Comparison of ENCODE assay signal across 21 cellular contexts in the genomic region with DNA sequence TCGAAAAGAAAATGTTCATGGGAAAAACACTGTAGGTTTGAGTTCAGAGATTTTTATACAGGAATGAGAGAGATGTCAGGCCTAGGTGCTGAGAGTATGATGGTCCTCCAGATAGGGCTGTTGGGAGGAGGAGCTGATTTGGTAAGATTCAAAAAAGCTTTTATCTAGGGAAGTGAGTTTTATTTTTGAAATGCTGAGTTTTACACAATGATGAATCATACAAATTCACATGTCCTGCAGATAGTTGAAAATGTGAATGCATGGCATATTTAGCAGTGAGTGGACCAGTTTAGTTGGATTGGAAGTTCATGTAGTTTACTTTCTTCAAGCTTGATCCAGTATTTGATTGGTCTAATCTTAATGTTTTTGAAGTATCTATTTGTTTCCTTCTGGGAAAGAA.
DNase-seq lines count a peak whose midpoint lies in the region; ATAC-seq, FAIRE-seq and TF ChIP-seq lines count a peak whose summit lies in the region.
"Had no signal": no experiment of that assay in that cellular context is flagged by ENCODE, and none has a peak within 500 bp of the region (broad histone marks: within the 10 kb centered on the region; RNA-seq: fewer than 3 reads in every experiment).

No MANE protein-coding gene starts in this region.

- DNase-seq in AG08395 (ENCODE audit: low spot score) (peak; percentile 62), HT1080 (ENCODE audit: low read depth) (peak; percentile 71), brain microvascular endothelial cell (peak; percentile 20), hepatic stellate cell (ENCODE audit: low spot score) (peak; percentile 7), NCI-H748 treated with DMSO at 0.1 percent for 48 hours (lab: John Stamatoyannopoulos, UW) (no peak), pancreas (no peak), NCI-H510A (lab: John Stamatoyannopoulos, UW) (no peak), NCI-H187 treated with DMSO at 0.1 percent for 48 hours (lab: John Stamatoyannopoulos, UW) (no peak)
- DNase-seq: activated CD4-positive, CD25-positive, alpha-beta regulatory T cell treated with anti-CD3 and anti-CD28 coated beads, Interleukin-2, amount 50 U/mL, for 72 hours; activated gamma-delta T cell; amygdala; CD8-positive, alpha-beta memory T cell; cortex of kidney; erythroblast; hippocampal formation; NCI-H1930; NCI-H524 treated with DMSO at 0.1 percent for 48 hours; stimulated activated naive CD8-positive, alpha-beta T cell treated with anti-CD3 and anti-CD28 coated beads, Interleukin-15, Interleukin-2, amounts not matched to agents 100 U/mL and 50 U/mL, for 24 hours; upper lobe of right lung had no signal

- intact Hi-C loops in pancreas (cut with DNase I), result no loop called here

- WGBS in pancreas, 2 donors, result 50 to 70% methylated on average over 1 of the region's 1 CpG

- TF ChIP-seq CTCF in brain microvascular endothelial cell (IDR thresholded peaks at IDR 0.05; ENCODE audit: low read depth, low read length, missing control alignments) (no peak), pancreas (IDR thresholded peaks at IDR 0.05) (no peak)

- no peak overlapping the region for H3K27ac ChIP-seq in brain microvascular endothelial cell
- H3K27ac ChIP-seq in pancreas, result no peak overlapping the region
- H3K27ac ChIP-seq: upper lobe of right lung had no signal

- H3K9me3 ChIP-seq in pancreas, result no peaks in the 10 kb centered on the region
- H3K9me3 ChIP-seq: upper lobe of right lung had no signal

- no peak for ATAC-seq in pancreas
- ATAC-seq: natural killer cell treated with Interleukin-12 subunit alpha and Interleukin-12 subunit beta and Interleukin-15 and Interleukin-18, amount 100 ng/mL, for 72 hours; stimulated activated naive CD8-positive, alpha-beta T cell treated with anti-CD3 and anti-CD28 coated beads, Interleukin-15, Interleukin-2, amounts not matched to agents 100 U/mL and 50 U/mL, for 24 hours; upper lobe of right lung had no signal

- H3K36me3 ChIP-seq in brain microvascular endothelial cell (replicated peaks), result no peaks in the 10 kb centered on the region
- no peaks in the 10 kb centered on the region for H3K36me3 ChIP-seq in pancreas
- H3K36me3 ChIP-seq: upper lobe of right lung had no signal

- H3K4me1 ChIP-seq in pancreas, result peaks cover 0 to 7% (median 0%) of the 10 kb centered on the region in 3 donors

- H3K4me3 ChIP-seq in brain microvascular endothelial cell (ENCODE audit: low read depth, low read length) (no peak overlapping the region), pancreas (no peak overlapping the region)
- H3K4me3 ChIP-seq: upper lobe of right lung had no signal

- in situ Hi-C loops in brain microvascular endothelial cell (cut with HindIII; ENCODE audit: low pct_ligation_motif_present, low sequenced_read_pairs), result no loop called here

- no peak for FAIRE-seq in pancreas (lab: Jason Lieb, UNC)
- FAIRE-seq: A204.1 had no signal

- no peaks in the 10 kb centered on the region for H3K27me3 ChIP-seq in brain microvascular endothelial cell (replicated peaks)
- H3K27me3 ChIP-seq in pancreas, result no peaks in the 10 kb centered on the region
- H3K27me3 ChIP-seq: upper lobe of right lung had no signal

Comparison
In these comparisons a context has a peak if more than half of its experiments do, and no peak if none do; other contexts are left out.
1. DNase-seq: peak in AG08395 (single experiment), HT1080 (single experiment), brain microvascular endothelial cell (single experiment) and hepatic stellate cell (single experiment); none in NCI-H748 treated with DMSO at 0.1 percent for 48 hours (single experiment), pancreas (0 of 6), NCI-H510A (single experiment) and NCI-H187 treated with DMSO at 0.1 percent for 48 hours (single experiment).